1 cellular context compared by ENCODE assay signal in the genomic region with DNA sequence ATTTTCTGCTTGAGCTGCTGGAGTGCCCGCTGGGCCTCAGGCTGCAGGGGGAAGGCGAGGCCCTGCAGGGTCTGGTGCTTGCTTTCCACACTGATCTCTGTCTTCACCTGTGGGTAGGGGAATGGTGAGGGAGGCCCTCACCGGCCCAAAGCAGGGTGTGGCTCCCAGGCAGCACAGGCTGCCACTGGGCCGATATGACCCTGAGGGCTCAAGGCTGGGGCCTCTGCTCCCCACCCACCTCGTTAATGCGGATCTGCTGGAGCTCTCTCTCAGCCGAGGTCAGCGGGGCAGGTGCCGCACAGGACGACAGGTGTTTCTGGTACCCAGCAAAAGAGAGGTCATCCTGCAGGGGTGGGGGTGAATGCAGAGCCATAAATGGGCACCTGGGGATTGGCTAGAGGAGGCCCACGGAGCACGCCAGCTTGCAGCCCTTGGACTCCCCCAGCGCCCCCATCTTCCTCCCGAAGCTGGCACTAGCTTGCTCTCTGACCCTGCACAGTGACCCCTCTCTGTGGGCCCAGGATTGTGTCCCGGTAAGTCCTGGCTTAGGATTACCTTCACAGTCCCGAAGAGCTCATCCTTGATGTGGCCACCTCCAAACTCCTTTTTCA.
A peak's percentile ranks its signal among the peaks of the same experiment; 100 is the strongest.
TF ChIP-seq lines count a peak whose summit lies in the region.

No MANE protein-coding gene starts in this region.

TF ChIP-seq in HepG2, 621 proteins besides CTCF, POLR2A, EP300 and RAD21:
- TF ChIP-seq HIVEP1 (CRISPR knock-in tag; IDR thresholded peaks at IDR 0.05) = 0 out of 2 replicates have a peak, but pooled peaks have one; percentile 3
- TF ChIP-seq BCL6 (CRISPR knock-in tag; IDR thresholded peaks at IDR 0.05) = no peak
- no peak for TF ChIP-seq CREB1 (IDR thresholded peaks at IDR 0.05)
- TF ChIP-seq CREB1 (CRISPR knock-in tag; IDR thresholded peaks at IDR 0.05) = no peak
- TF ChIP-seq ZNF543 (CRISPR knock-in tag; IDR thresholded peaks at IDR 0.05) = no peak
- TF ChIP-seq HOXA9 (CRISPR knock-in tag; IDR thresholded peaks at IDR 0.05; ENCODE audit: borderline replicate concordance) = no peak
- no peak for TF ChIP-seq ZNF576 (CRISPR knock-in tag; IDR thresholded peaks at IDR 0.05)
- TF ChIP-seq ZMYM2 (CRISPR knock-in tag; IDR thresholded peaks at IDR 0.05) = no peak
- no peak for TF ChIP-seq ZNF263 (CRISPR knock-in tag; IDR thresholded peaks at IDR 0.05)
- TF ChIP-seq, protein P1, sequence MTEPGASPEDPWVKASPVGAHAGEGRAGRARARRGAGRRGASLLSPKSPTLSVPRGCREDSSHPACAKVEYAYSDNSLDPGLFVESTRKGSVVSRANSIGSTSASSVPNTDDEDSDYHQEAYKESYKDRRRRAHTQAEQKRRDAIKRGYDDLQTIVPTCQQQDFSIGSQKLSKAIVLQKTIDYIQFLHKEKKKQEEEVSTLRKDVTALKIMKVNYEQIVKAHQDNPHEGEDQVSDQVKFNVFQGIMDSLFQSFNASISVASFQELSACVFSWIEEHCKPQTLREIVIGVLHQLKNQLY (CRISPR knock-in tag; IDR thresholded peaks at IDR 0.05) = no peak
- TF ChIP-seq NFIB (CRISPR knock-in tag; IDR thresholded peaks at IDR 0.05; ENCODE audit: borderline replicate concordance) = 0 out of 2 replicates have a peak, but pooled peaks have one; percentile 14
- TF ChIP-seq ZNF883 (CRISPR knock-in tag; IDR thresholded peaks at IDR 0.05; ENCODE audit: not compliant biosample characterization) = no peak
- no peak for TF ChIP-seq HNF4A (CRISPR knock-in tag; IDR thresholded peaks at IDR 0.05)
- TF ChIP-seq NR2F2 (IDR thresholded peaks at IDR 0.05; ENCODE audit: borderline replicate concordance, low read depth) = no peak
- no peak for TF ChIP-seq RARG (CRISPR knock-in tag; IDR thresholded peaks at IDR 0.05; ENCODE audit: low read depth)
- TF ChIP-seq, protein P2, sequence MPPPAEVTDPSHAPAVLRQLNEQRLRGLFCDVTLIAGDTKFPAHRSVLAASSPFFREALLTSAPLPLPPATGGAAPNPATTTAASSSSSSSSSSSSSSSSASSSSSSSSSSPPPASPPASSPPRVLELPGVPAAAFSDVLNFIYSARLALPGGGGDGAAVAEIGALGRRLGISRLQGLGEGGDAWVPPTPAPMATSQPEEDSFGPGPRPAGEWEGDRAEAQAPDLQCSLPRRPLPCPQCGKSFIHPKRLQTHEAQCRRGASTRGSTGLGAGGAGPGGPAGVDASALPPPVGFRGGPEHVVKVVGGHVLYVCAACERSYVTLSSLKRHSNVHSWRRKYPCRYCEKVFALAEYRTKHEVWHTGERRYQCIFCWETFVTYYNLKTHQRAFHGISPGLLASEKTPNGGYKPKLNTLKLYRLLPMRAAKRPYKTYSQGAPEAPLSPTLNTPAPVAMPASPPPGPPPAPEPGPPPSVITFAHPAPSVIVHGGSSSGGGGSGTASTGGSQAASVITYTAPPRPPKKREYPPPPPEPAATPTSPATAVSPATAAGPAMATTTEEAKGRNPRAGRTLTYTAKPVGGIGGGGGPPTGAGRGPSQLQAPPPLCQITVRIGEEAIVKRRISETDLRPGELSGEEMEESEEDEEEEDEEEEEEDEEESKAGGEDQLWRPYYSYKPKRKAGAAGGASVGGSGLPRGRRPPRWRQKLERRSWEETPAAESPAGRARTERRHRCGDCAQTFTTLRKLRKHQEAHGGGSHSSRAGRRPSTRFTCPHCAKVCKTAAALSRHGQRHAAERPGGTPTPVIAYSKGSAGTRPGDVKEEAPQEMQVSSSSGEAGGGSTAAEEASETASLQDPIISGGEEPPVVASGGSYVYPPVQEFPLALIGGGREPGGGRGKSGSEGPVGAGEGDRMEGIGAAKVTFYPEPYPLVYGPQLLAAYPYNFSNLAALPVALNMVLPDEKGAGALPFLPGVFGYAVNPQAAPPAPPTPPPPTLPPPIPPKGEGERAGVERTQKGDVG (CRISPR knock-in tag; IDR thresholded peaks at IDR 0.05; ENCODE audit: borderline replicate concordance) = no peak
- TF ChIP-seq, protein P3, sequence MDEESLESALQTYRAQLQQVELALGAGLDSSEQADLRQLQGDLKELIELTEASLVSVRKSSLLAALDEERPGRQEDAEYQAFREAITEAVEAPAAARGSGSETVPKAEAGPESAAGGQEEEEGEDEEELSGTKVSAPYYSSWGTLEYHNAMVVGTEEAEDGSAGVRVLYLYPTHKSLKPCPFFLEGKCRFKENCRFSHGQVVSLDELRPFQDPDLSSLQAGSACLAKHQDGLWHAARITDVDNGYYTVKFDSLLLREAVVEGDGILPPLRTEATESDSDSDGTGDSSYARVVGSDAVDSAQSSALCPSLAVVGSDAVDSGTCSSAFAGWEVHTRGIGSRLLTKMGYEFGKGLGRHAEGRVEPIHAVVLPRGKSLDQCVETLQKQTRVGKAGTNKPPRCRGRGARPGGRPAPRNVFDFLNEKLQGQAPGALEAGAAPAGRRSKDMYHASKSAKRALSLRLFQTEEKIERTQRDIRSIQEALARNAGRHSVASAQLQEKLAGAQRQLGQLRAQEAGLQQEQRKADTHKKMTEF (CRISPR knock-in tag; IDR thresholded peaks at IDR 0.05) = no peak
